Comparison of ENCODE assay signal across 8 cellular contexts in the genomic region with DNA sequence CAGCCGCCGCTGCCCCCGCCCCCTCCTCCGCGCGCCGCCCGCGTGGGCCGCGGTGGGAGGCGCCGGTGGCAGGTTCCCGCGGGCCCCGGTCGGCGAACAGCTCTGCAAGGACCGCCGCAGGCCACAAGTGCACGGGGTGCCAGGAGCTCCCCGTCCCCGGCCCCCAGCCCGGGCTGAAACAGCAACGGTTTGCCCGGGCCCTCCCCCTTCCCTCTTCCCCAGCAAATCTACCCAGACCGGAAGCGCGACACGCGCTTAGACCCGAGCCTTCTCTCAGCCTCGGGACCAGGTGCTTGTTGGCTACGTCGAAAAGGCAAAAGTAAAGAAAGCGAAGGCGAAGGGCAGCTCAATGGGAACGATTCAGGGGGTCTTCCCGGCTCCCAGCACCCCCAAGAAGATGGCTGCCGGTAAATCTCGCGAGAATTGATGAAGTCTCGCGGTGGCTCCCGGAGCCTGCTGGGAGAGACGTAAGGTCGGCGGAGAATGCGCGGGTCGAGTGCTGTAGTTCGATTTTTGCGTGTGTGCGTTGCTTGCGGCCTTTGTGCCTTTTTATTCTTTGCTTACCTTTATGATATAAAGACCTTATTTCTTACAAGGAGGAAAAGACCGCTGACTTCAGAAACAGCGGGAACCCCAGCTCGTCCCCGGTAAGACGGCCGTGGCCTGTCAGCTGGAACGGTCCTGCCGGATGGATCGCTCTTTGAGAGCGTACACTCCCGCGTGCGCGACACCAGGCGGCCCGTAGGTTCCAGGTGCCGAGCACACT. TPM values are rescaled to one million over a fixed set of nuclear protein-coding genes. Genes with fewer than 3 reads are reported as not detected.
DNase-seq lines count a peak whose midpoint lies in the region; ATAC-seq, FAIRE-seq and TF ChIP-seq lines count a peak whose summit lies in the region.

Gene RBM26, minus strand, starts transcription at position 425 of the 766 bp plus-strand sequence. CDS start 481 bp downstream, outside the sequence.

- peak within 1 kb of the TSS; percentile 94 for H3K27ac ChIP-seq in CD8-positive, alpha-beta memory T cell (ENCODE audit: low read depth, low read length)
- H3K27ac ChIP-seq in H1 (ENCODE audit: low read depth, low read length) (peak within 1 kb of the TSS; percentile 93), mesenchymal stem cell (ENCODE audit: low read length, poor library complexity, severe bottlenecking) (peak within 1 kb of the TSS; percentile 95)

- no peak within 1 kb of the TSS for H2BK15ac ChIP-seq in H1 (ENCODE audit: low read length)
- H2BK15ac ChIP-seq in mesenchymal stem cell (ENCODE audit: low read depth, poor library complexity, severe bottlenecking), result peak within 1 kb of the TSS; percentile 18

- H4K20me1 ChIP-seq in H1 (replicated peaks in 1 of 2; ENCODE audit: control insufficient read depth in 1 of 2, insufficient read depth in 2 of 2, low read length in 2 of 2), result peaks cover 7 to 9% of the 10 kb centered on the region in 2 experiments

- H3K56ac ChIP-seq in H1 (replicated peaks; ENCODE audit: insufficient read length, low read depth, low read length), result peak within 1 kb of the TSS; percentile 95

- peaks cover 33 to 63% of the 10 kb centered on the region in 2 experiments for H3K79me2 ChIP-seq in H1 (ENCODE audit: control insufficient read depth in 1 of 2, insufficient read depth in 2 of 2, low read length in 2 of 2)

- peak within 1 kb of the TSS; percentile 95 for H2AFZ ChIP-seq in H1 (ENCODE audit: low read length)
- peak within 1 kb of the TSS; percentile 68 for H2AFZ ChIP-seq in mesenchymal stem cell (ENCODE audit: low read depth, low read length)

- CTCF ChIA-PET in CD8-positive, alpha-beta memory T cell (lab: Charles Lee), result interaction anchor here (1.0 to 7.3 kb wide), 5 partner anchors 13 to 45 kb away, joined by 3 to 45 read pairs (median 4); no protein-coding TSS in a partner anchor
- CTCF ChIA-PET in activated CD8-positive, alpha-beta memory T cell treated with anti-CD3 and anti-CD28 coated beads for 36 hours (lab: Charles Lee), result interaction anchor here (0.9 to 2.1 kb wide), 5 partner anchors 12 to 75 kb away, joined by 3 to 6 read pairs (median 3); no protein-coding TSS in a partner anchor
- CTCF ChIA-PET in H1 (lab: Charles Lee; ENCODE audit: partially characterized antibody), result interaction anchor here (1.6 kb wide), 1 partner anchor 18 kb away, joined by 5 read pairs; no protein-coding TSS in a partner anchor

- H3K14ac ChIP-seq in H1 (ENCODE audit: insufficient read length) (peak within 1 kb of the TSS; percentile 12), mesenchymal stem cell (ENCODE audit: low read length in 2 of 2) (peak within 1 kb of the TSS in 1 of 2 experiments; percentile 23)

- peak within 1 kb of the TSS in 4 of 7 donors; percentile 91 to 96 (median 94) for H3K4me3 Mint-ChIP-seq in CD8-positive, alpha-beta memory T cell

- TF ChIP-seq POLR2A in H1 (IDR thresholded peaks at IDR 0.05; ENCODE audit: control extremely low read depth in 1 of 2, low read depth in 2 of 2, low read length in 2 of 2), result peak; percentile 80 to 98

- peak within 1 kb of the TSS; percentile 87 for H3K4me3 ChIP-seq in CD8-positive, alpha-beta memory T cell (ENCODE audit: low read length)
- peak within 1 kb of the TSS; percentile 87 to 99 (median 94) for H3K4me3 ChIP-seq in H1 (ENCODE audit: extremely low read depth in 1 of 4, insufficient read depth in 2 of 4, low read depth in 3 of 4, low read length in 4 of 4)
- peak within 1 kb of the TSS; percentile 75 to 96 for H3K4me3 ChIP-seq in mesenchymal stem cell (ENCODE audit: insufficient read depth in 1 of 2, low read depth in 1 of 2, low read length in 2 of 2)

- H3K79me1 ChIP-seq in H1 (ENCODE audit: low read depth, low read length) (no peaks in the 10 kb centered on the region), mesenchymal stem cell (replicated peaks; ENCODE audit: low read length, poor library complexity, severe bottlenecking) (peaks cover 6% of the 10 kb centered on the region)

- H2BK12ac ChIP-seq in H1 (ENCODE audit: low read depth, low read length) (peak within 1 kb of the TSS; percentile 94; the same call in 1 of the 2 replicates), mesenchymal stem cell (ENCODE audit: low read length in 2 of 2) (peak within 1 kb of the TSS in 1 of 2 experiments; percentile 42)

- peaks cover 15 to 25% (median 18%) of the 10 kb centered on the region in 3 donors for H3K4me1 Mint-ChIP-seq in CD8-positive, alpha-beta memory T cell

- H3K27ac Mint-ChIP-seq in CD8-positive, alpha-beta memory T cell, result peak within 1 kb of the TSS in 7 of 8 donors; percentile 97 to 99 (median 98)

- WGBS in H1 (ENCODE audit: extremely low coverage in 1 of 2, insufficient coverage in 1 of 2, insufficient read length in 1 of 2, insufficient replicate concordance in 2 of 2, low coverage in 1 of 2, low lambda C conversion rate in 2 of 2, missing lambda C conversion rate in 1 of 2), 2 experiments, result 2% methylated on average over 54 of the region's 72 CpGs; no CpG with 5 or more reads in 1 of the 2 experiments
- WGBS in mesenchymal stem cell, result under 1% methylated on average over 43 of the region's 72 CpGs

- peak within 1 kb of the TSS; percentile 96 to 99 (median 96) for H3K9ac ChIP-seq in H1 (replicated peaks in 1 of 4; ENCODE audit: extremely low read depth in 1 of 4, low read depth in 3 of 4, low read length in 3 of 4)
- H3K9ac ChIP-seq in mesenchymal stem cell (ENCODE audit: low read length), result peak within 1 kb of the TSS; percentile 96

- H2BK120ac ChIP-seq in H1 (replicated peaks; ENCODE audit: low read depth, low read length) (peak within 1 kb of the TSS; percentile 47), mesenchymal stem cell (ENCODE audit: low read depth, low read length) (peak within 1 kb of the TSS; percentile 75)

- H4K8ac ChIP-seq in H1 (ENCODE audit: extremely low read depth, insufficient read depth, low read length), result peak within 1 kb of the TSS; percentile 99
- peak within 1 kb of the TSS; percentile 97 for H4K8ac ChIP-seq in mesenchymal stem cell (ENCODE audit: low read length)

- 0 out of 4 replicates have a peak, but pooled peaks of 1 of the 3 experiments have one; percentile 0 for TF ChIP-seq CTCF in H1 (IDR thresholded peaks at IDR 0.05; ENCODE audit: control extremely low read depth in 1 of 3, insufficient read depth in 1 of 3, low read depth in 1 of 3, low read length in 3 of 3)

- peaks cover 50% of the 10 kb centered on the region for H3K4me1 ChIP-seq in CD8-positive, alpha-beta memory T cell (ENCODE audit: insufficient read depth, low read length)
- H3K4me1 ChIP-seq in H1 (replicated peaks in 1 of 4; ENCODE audit: control insufficient read depth in 3 of 4, insufficient read depth in 4 of 4, low read length in 3 of 4), result peaks cover 0 to 9% (median 2%) of the 10 kb centered on the region in 4 experiments; a peak in 4 of 7 replicates
- H3K4me1 ChIP-seq in mesenchymal stem cell (ENCODE audit: control insufficient read depth, insufficient read depth, low read depth, low read length), result no peaks in the 10 kb centered on the region

- H3K36me3 ChIP-seq in CD8-positive, alpha-beta memory T cell (ENCODE audit: insufficient read depth, low read length), result no peaks in the 10 kb centered on the region
- H3K36me3 ChIP-seq in H1 (ENCODE audit: control insufficient read depth in 2 of 4, insufficient read depth in 4 of 4, low read length in 3 of 4) (no peaks in the 10 kb centered on the region), mesenchymal stem cell (ENCODE audit: control insufficient read depth in 1 of 2, insufficient read depth in 2 of 2, low read depth in 1 of 2, low read length in 2 of 2) (no peaks in the 10 kb centered on the region)

- no peaks in the 10 kb centered on the region for H3K9me3 ChIP-seq in CD8-positive, alpha-beta memory T cell (ENCODE audit: low read length)
- H3K9me3 ChIP-seq in H1 (ENCODE audit: insufficient read depth in 2 of 2, low read depth in 1 of 2, low read length in 1 of 2), result no peaks in the 10 kb centered on the region
- no peaks in the 10 kb centered on the region for H3K9me3 ChIP-seq in mesenchymal stem cell (ENCODE audit: control insufficient read depth, low read length)

- peak within 1 kb of the TSS; percentile 97 for H4K5ac ChIP-seq in H1 (ENCODE audit: insufficient read length, low read depth, low read length)

- DNase-seq in CD8-positive, alpha-beta memory T cell, result peak; percentile 90 to 97 (median 93)
- DNase-seq in HS-5 (ENCODE audit: low read depth) (peak; percentile 64), NOMO-1 (lab: John Stamatoyannopoulos, UW; ENCODE audit: unreplicated experiment in 2 of 2) (peak; percentile 83), H1 (ENCODE audit: low read depth in 1 of 2, low spot score in 2 of 2) (peak; percentile 82 to 98), mesenchymal stem cell (peak; percentile 96)
- peak; percentile 81 for DNase-seq in stimulated activated CD8-positive, alpha-beta memory T cell treated with anti-CD3 and anti-CD28 coated beads, Interleukin-12 subunit alpha, Interleukin-12 subunit beta, amount 100 ng/mL, for 4 hours (ENCODE audit: low read depth)

- POLR2A ChIA-PET in CD8-positive, alpha-beta memory T cell (lab: Charles Lee), result interaction anchor here (0.6 to 2.3 kb wide), 5 partner anchors 12 to 755 kb away, joined by 3 to 8 read pairs (median 5); partner anchors contain the start of gene NDFIP2
- POLR2A ChIA-PET in activated CD8-positive, alpha-beta memory T cell treated with anti-CD3 and anti-CD28 coated beads for 36 hours (lab: Charles Lee), result interaction anchor here (1.0 to 2.3 kb wide), 5 partner anchors 9 to 75 kb away, joined by 3 to 14 read pairs (median 3); partner anchors contain the start of gene NDFIP2
- POLR2A ChIA-PET in H1 (lab: Charles Lee; ENCODE audit: partially characterized antibody), result interaction anchor here (0.7 to 2.2 kb wide), 10 partner anchors 8 to 124 kb away, joined by 3 to 8 read pairs (median 4); partner anchors contain the start of gene NDFIP2

- H3K9me3 Mint-ChIP-seq in CD8-positive, alpha-beta memory T cell, result no peaks in the 10 kb centered on the region

- peak; percentile 76 for FAIRE-seq in H1 (lab: Jason Lieb, UNC)

- H2BK5ac ChIP-seq in H1 (ENCODE audit: low read depth, low read length) (peak within 1 kb of the TSS; percentile 99), mesenchymal stem cell (ENCODE audit: low read depth, low read length, poor library complexity, severe bottlenecking) (peak within 1 kb of the TSS; percentile 4)

- H3K27me3 Mint-ChIP-seq in CD8-positive, alpha-beta memory T cell, result no peaks in the 10 kb centered on the region

- H3K4ac ChIP-seq in H1 (replicated peaks; ENCODE audit: insufficient read length, low read depth, low read length), result peak within 1 kb of the TSS; percentile 65
- peak within 1 kb of the TSS; percentile 60 to 84 for H3K4ac ChIP-seq in mesenchymal stem cell (ENCODE audit: low read depth in 1 of 2, low read length in 2 of 2)

- peaks cover 7% of the 10 kb centered on the region for H3K23me2 ChIP-seq in H1 (ENCODE audit: low read depth, low read length)

- no peak within 1 kb of the TSS for H3K23ac ChIP-seq in H1 (ENCODE audit: insufficient read length)
- peak within 1 kb of the TSS in 1 of 2 experiments; percentile 89 for H3K23ac ChIP-seq in mesenchymal stem cell (ENCODE audit: low read length in 2 of 2)

- H3K36me3 Mint-ChIP-seq in CD8-positive, alpha-beta memory T cell, result peaks cover 0 to 10% (median 0%) of the 10 kb centered on the region in 3 donors

- H4K91ac ChIP-seq in H1 (replicated peaks; ENCODE audit: insufficient read length, low read length) (peak within 1 kb of the TSS; percentile 76), mesenchymal stem cell (ENCODE audit: low read length) (peak within 1 kb of the TSS; percentile 60)

- H3K27me3 ChIP-seq in CD8-positive, alpha-beta memory T cell (ENCODE audit: insufficient read depth, low read length, poor library complexity, severe bottlenecking), result no peaks in the 10 kb centered on the region
- H3K27me3 ChIP-seq in H1 (replicated peaks in 1 of 4; ENCODE audit: control insufficient read depth in 3 of 4, extremely low read depth in 1 of 4, insufficient read depth in 3 of 4, low read length in 3 of 4), result no peaks in the 10 kb centered on the region
- H3K27me3 ChIP-seq in mesenchymal stem cell (ENCODE audit: control insufficient read depth in 1 of 2, insufficient read depth in 1 of 2, low read length in 2 of 2), result no peaks in the 10 kb centered on the region

- no peak within 1 kb of the TSS for H2BK20ac ChIP-seq in H1 (ENCODE audit: low read length)

- TF ChIP-seq EP300 in H1 (IDR thresholded peaks at IDR 0.05; ENCODE audit: borderline replicate concordance in 1 of 2, low read depth in 2 of 2, low read length in 2 of 2), result no peak

- ATAC-seq in GM19468 (IDR thresholded peaks at IDR 0.05; ENCODE audit: extremely low read depth, unreplicated experiment), result peak; percentile 43

- peak within 1 kb of the TSS; percentile 100 for H3K18ac ChIP-seq in H1 (ENCODE audit: extremely low read depth, low read length)
- H3K18ac ChIP-seq in mesenchymal stem cell (ENCODE audit: low read depth in 1 of 2, low read length in 2 of 2), result peak within 1 kb of the TSS; percentile 90 to 98

- no peak for TF ChIP-seq RAD21 in H1 (IDR thresholded peaks at IDR 0.05 in 1 of 2, conservative IDR thresholded peaks at IDR 0.05 in 1 of 2; ENCODE audit: low read depth in 2 of 2, low read length in 2 of 2)

- H2AK5ac ChIP-seq in H1 (ENCODE audit: low read depth, low read length) (0 out of 2 replicates have a peak within 1 kb of the TSS, but pooled peaks have one; percentile 41), mesenchymal stem cell (ENCODE audit: low read length, severe bottlenecking) (no peak within 1 kb of the TSS)

- H3K4me2 ChIP-seq in H1 (ENCODE audit: insufficient read depth in 1 of 2, low read depth in 2 of 2, low read length in 2 of 2), result peak within 1 kb of the TSS; percentile 68 to 98
- H3K4me2 ChIP-seq in mesenchymal stem cell (ENCODE audit: low read length, poor library complexity, severe bottlenecking), result peak within 1 kb of the TSS; percentile 91

RNA-seq across cellular contexts. Expression of gene RBM26, which starts in this region (rescaled TPM):
- total RNA-seq in CD8-positive, alpha-beta memory T cell, result 10 to 100 TPM; 59.4 to 61.7 TPM
- polyA plus RNA-seq in CD8-positive, alpha-beta memory T cell, result 15.8 TPM
- 10 to 100 TPM; 64.4 to 64.7 TPM for total RNA-seq in activated CD8-positive, alpha-beta memory T cell treated with anti-CD3 and anti-CD28 coated beads for 36 hours
- total RNA-seq in H1 (2021; fragmentation: NEBNext Ultra II Directional; extraction: Animal tissue kit (Norgen Biotek cat#: 25700)), result 64.3 and 65.5 TPM in 2 replicates
- polyA plus RNA-seq in H1 (2011; rRNA removed), result 15.0 and 20.3 TPM in 2 replicates
- 24.5 TPM for polyA plus RNA-seq in H1 (2011; cell fraction: cytosol; rRNA removed)
- 30.2 TPM for polyA plus RNA-seq in H1 (2011; cell fraction: nucleus; rRNA removed)
- 23.4 to 44.0 TPM (median 28.1 TPM) in 4 replicates for polyA plus RNA-seq in H1 (2012, experiment 1 of 2)
- polyA plus RNA-seq in H1 (2012, experiment 2 of 2), result 2.5 TPM
- 50.5 TPM for polyA plus RNA-seq in H1 (2013, experiment 1 of 2)
- 41.9 TPM for polyA plus RNA-seq in H1 (2013, experiment 2 of 2)
- polyA minus RNA-seq in H1 (2011; rRNA and poly(A)+ RNA removed), result 34.8 and 35.5 TPM in 2 replicates
- 21.1 TPM for polyA minus RNA-seq in H1 (2011; cell fraction: cytosol; rRNA and poly(A)+ RNA removed)
- polyA minus RNA-seq in H1 (2011; cell fraction: nucleus; rRNA and poly(A)+ RNA removed), result 92.9 TPM
- polyA plus RNA-seq in mesenchymal stem cell (2013, experiment 1 of 2), result 19.8 TPM
- polyA plus RNA-seq in mesenchymal stem cell (2013, experiment 2 of 2), result 20.5 TPM

Comparison
In these comparisons a context has a peak if more than half of its experiments do, and no peak if none do; other contexts are left out.
1. Peak in every context shown above with its lines: DNase-seq, ATAC-seq, H3K4me3 ChIP-seq and H3K27ac ChIP-seq.